24 cellular contexts compared by ENCODE assay signal in genomic region chr7:38020134-38020533, GRCh38.
DNase-seq lines count a peak whose midpoint lies in the region; ATAC-seq, FAIRE-seq and TF ChIP-seq lines count a peak whose summit lies in the region.
"Had no signal": no experiment of that assay in that cellular context is flagged by ENCODE, and none has a peak within 500 bp of the region (broad histone marks: within the 10 kb centered on the region; RNA-seq: fewer than 3 reads in every experiment).

No MANE protein-coding gene starts in this region.

- DNase-seq in AG20443 (ENCODE audit: low spot score): peak; percentile 78
- peak; percentile 71 for DNase-seq in HT1080 (ENCODE audit: low read depth)
- peak; percentile 41 for DNase-seq in astrocyte of the cerebellum (ENCODE audit: low read depth)
- DNase-seq in GM19240 (ENCODE audit: insufficient read length, low spot score): no peak
- no peak for DNase-seq in naive thymus-derived CD4-positive, alpha-beta T cell
- DNase-seq in GM12892 (ENCODE audit: insufficient read length): no peak
- no peak for DNase-seq in activated effector memory CD4-positive, alpha-beta T cell treated with Interleukin-2 at 50 U/mL for 16 hours
- DNase-seq: activated CD4-positive, alpha-beta T cell treated with anti-CD3 and anti-CD28 coated beads, Interleukin-2, amount 50 U/mL, for 1 hour; activated CD8-positive, alpha-beta memory T cell treated with anti-CD3 and anti-CD28 coated beads, Interleukin-2, amount 50 U/mL, for 4 hours; activated gamma-delta T cell; cerebellar nuclear complex; effector CD8-positive, alpha-beta T cell; head of caudate nucleus; naive B cell; NCI-H187 treated with DMSO at 0.1 percent for 48 hours; NCI-H510A; right lobe of liver; stimulated activated naive B cell treated with anti-CD40 and anti-IgM and Interleukin-4, amounts not matched to agents 10 μg/mL and 1 μg/mL and 100 μg/mL, for 72 hours; thyroid gland had no signal

- in situ Hi-C loops in astrocyte of the cerebellum (cut with HindIII; ENCODE audit: low sequenced_read_pairs): no loop called here

- no peaks in the 10 kb centered on the region for H3K36me3 Mint-ChIP-seq in naive thymus-derived CD4-positive, alpha-beta T cell
- H3K36me3 Mint-ChIP-seq: naive B cell; stimulated activated naive B cell treated with anti-CD40 and anti-IgM and Interleukin-4, amounts not matched to agents 10 μg/mL and 1 μg/mL and 100 μg/mL, for 72 hours had no signal

- H3K4me3 Mint-ChIP-seq in naive thymus-derived CD4-positive, alpha-beta T cell: no peak overlapping the region
- H3K4me3 Mint-ChIP-seq: naive B cell; stimulated activated naive B cell treated with anti-CD40 and anti-IgM and Interleukin-4, amounts not matched to agents 10 μg/mL and 1 μg/mL and 100 μg/mL, for 72 hours had no signal

- H3K9me3 Mint-ChIP-seq in naive thymus-derived CD4-positive, alpha-beta T cell: no peaks in the 10 kb centered on the region
- H3K9me3 Mint-ChIP-seq: naive B cell; stimulated activated naive B cell treated with anti-CD40 and anti-IgM and Interleukin-4, amounts not matched to agents 10 μg/mL and 1 μg/mL and 100 μg/mL, for 72 hours had no signal

- intact Hi-C loops in naive thymus-derived CD4-positive, alpha-beta T cell (cut with micrococcal nuclease): no loop called here

- no peaks in the 10 kb centered on the region for H3K4me1 Mint-ChIP-seq in naive thymus-derived CD4-positive, alpha-beta T cell
- H3K4me1 Mint-ChIP-seq: naive B cell; stimulated activated naive B cell treated with anti-CD40 and anti-IgM and Interleukin-4, amounts not matched to agents 10 μg/mL and 1 μg/mL and 100 μg/mL, for 72 hours had no signal

- no peak overlapping the region for H3K27ac Mint-ChIP-seq in naive thymus-derived CD4-positive, alpha-beta T cell
- H3K27ac Mint-ChIP-seq: naive B cell; stimulated activated naive B cell treated with anti-CD40 and anti-IgM and Interleukin-4, amounts not matched to agents 10 μg/mL and 1 μg/mL and 100 μg/mL, for 72 hours had no signal

- H3K27ac ChIP-seq in mesodermal cell (ENCODE audit: low read depth, low read length, severe bottlenecking): peak overlapping the region; percentile 47
- no peak overlapping the region for H3K27ac ChIP-seq in naive thymus-derived CD4-positive, alpha-beta T cell (ENCODE audit: low read depth, low read length)
- H3K27ac ChIP-seq: esophagus muscularis mucosa, right lobe of liver, thyroid gland had no signal

- no peak for ATAC-seq in naive thymus-derived CD4-positive, alpha-beta T cell
- ATAC-seq: HCT116; right lobe of liver; stimulated activated naive B cell treated with anti-CD40 and anti-IgM and Interleukin-4, amounts not matched to agents 10 μg/mL and 1 μg/mL and 100 μg/mL, for 72 hours had no signal

- POLR2A ChIA-PET in naive thymus-derived CD4-positive, alpha-beta T cell (lab: Charles Lee): no interaction called here

- WGBS in mesodermal cell (ENCODE audit: insufficient coverage in 2 of 2), 2 experiments: 76 to 80% methylated on average over 2 to 4 of the region's 6 CpGs

- peaks cover 0 to 32% (median 21%) of the 10 kb centered on the region in 5 donors for H3K27me3 Mint-ChIP-seq in naive thymus-derived CD4-positive, alpha-beta T cell
- H3K27me3 Mint-ChIP-seq: stimulated activated naive B cell treated with anti-CD40 and anti-IgM and Interleukin-4, amounts not matched to agents 10 μg/mL and 1 μg/mL and 100 μg/mL, for 72 hours had no signal

- no peak overlapping the region for H3K4me3 ChIP-seq in astrocyte of the cerebellum (ENCODE audit: low read depth, low read length)
- no peak overlapping the region for H3K4me3 ChIP-seq in mesodermal cell (ENCODE audit: extremely low read depth, insufficient read depth, low read length, poor library complexity, severe bottlenecking)
- H3K4me3 ChIP-seq in naive thymus-derived CD4-positive, alpha-beta T cell (ENCODE audit: low read length): no peak overlapping the region
- H3K4me3 ChIP-seq: esophagus muscularis mucosa, lung, right lobe of liver, thyroid gland had no signal

- no peaks in the 10 kb centered on the region for H3K27me3 ChIP-seq in naive thymus-derived CD4-positive, alpha-beta T cell (ENCODE audit: control insufficient read depth in 2 of 2, insufficient read depth in 2 of 2, low read length in 2 of 2)
- H3K27me3 ChIP-seq: esophagus muscularis mucosa, right lobe of liver, thyroid gland had no signal

- no peak for TF ChIP-seq CTCF in astrocyte of the cerebellum (IDR thresholded peaks at IDR 0.05; ENCODE audit: low read depth, low read length, missing control alignments)

- no peak for FAIRE-seq in GM12892 (lab: Jason Lieb, UNC)
- FAIRE-seq: GM19239 had no signal

- CTCF ChIA-PET in naive thymus-derived CD4-positive, alpha-beta T cell (lab: Charles Lee): no interaction called here

- no peaks in the 10 kb centered on the region for H3K9me3 ChIP-seq in mesodermal cell (ENCODE audit: control insufficient read depth, low read length)
- H3K9me3 ChIP-seq in naive thymus-derived CD4-positive, alpha-beta T cell (ENCODE audit: control insufficient read depth in 2 of 3, low read length in 3 of 3): no peaks in the 10 kb centered on the region
- H3K9me3 ChIP-seq: right lobe of liver, thyroid gland had no signal

- no peak for TF ChIP-seq POLR2A in GM12892 (IDR thresholded peaks at IDR 0.05; ENCODE audit: low read depth, low read length)

- H3K4me1 ChIP-seq in mesodermal cell (ENCODE audit: control insufficient read depth, insufficient read depth, low read length, poor library complexity, severe bottlenecking): peaks cover 10% of the 10 kb centered on the region
- no peaks in the 10 kb centered on the region for H3K4me1 ChIP-seq in naive thymus-derived CD4-positive, alpha-beta T cell (ENCODE audit: control insufficient read depth in 2 of 2, insufficient read depth in 2 of 2, low read length in 2 of 2)
- H3K4me1 ChIP-seq: esophagus muscularis mucosa, right lobe of liver, thyroid gland had no signal

- no peaks in the 10 kb centered on the region for H3K36me3 ChIP-seq in mesodermal cell (ENCODE audit: control insufficient read depth, insufficient read depth, low read length)
- H3K36me3 ChIP-seq in naive thymus-derived CD4-positive, alpha-beta T cell (ENCODE audit: control insufficient read depth in 2 of 3, insufficient read depth in 3 of 3, low read length in 3 of 3): no peaks in the 10 kb centered on the region
- H3K36me3 ChIP-seq: esophagus muscularis mucosa, right lobe of liver, thyroid gland had no signal

Comparison
In these comparisons a context has a peak if more than half of its experiments do, and no peak if none do; other contexts are left out.
1. DNase-seq: peak in AG20443 (single experiment), HT1080 (single experiment) and astrocyte of the cerebellum (single experiment); none in GM19240 (single experiment), naive thymus-derived CD4-positive, alpha-beta T cell (0 of 9), GM12892 (single experiment) and activated effector memory CD4-positive, alpha-beta T cell treated with Interleukin-2 at 50 U/mL for 16 hours (single experiment).